Comparison of ENCODE assay signal across 29 cellular contexts in the genomic region with DNA sequence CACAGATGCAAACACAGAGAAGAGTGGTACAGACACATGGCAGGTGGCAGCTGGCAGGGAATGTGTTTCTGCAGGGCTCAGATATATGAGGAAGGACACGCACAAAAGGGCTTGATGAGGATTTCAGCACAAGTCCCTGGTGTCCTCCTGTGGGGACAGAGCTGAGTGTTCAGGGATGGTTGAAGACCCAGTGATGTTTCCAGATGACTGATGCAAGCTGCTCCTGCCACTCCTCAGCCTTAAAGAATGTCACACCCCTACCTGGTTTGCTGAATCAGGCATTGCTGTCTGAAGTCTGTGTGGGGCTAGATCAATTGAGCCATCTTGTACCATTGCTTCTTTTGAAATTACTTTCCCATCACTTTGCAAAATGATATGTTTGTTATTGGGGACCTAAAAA. TPM values are rescaled to one million over a fixed set of nuclear protein-coding genes. Genes with fewer than 3 reads are reported as not detected.
"Had no signal": no experiment of that assay in that cellular context is flagged by ENCODE, and none has a peak within 500 bp of the region (broad histone marks: within the 10 kb centered on the region; RNA-seq: fewer than 3 reads in every experiment).

No MANE protein-coding gene starts in this region.

- ATAC-seq: activated CD4-positive, alpha-beta T cell treated with anti-CD3 and anti-CD28 coated beads for 36 hours; activated CD8-positive, alpha-beta T cell treated with anti-CD3 and anti-CD28 coated beads for 36 hours; activated naive CD4-positive, alpha-beta T cell treated with anti-CD3 and anti-CD28 coated beads, Interleukin-2, amount 50 U/mL, for 72 hours; activated T-cell treated with anti-CD3 and anti-CD28 coated beads, Interleukin-2, amount 50 U/mL, for 4 hours; gastroesophageal sphincter; heart right ventricle; T-helper 17 cell had no signal

- DNase-seq: activated CD4-positive, alpha-beta T cell treated with anti-CD3 and anti-CD28 coated beads for 36 hours; activated CD4-positive, alpha-beta T cell treated with anti-CD3 and anti-CD28 coated beads, Interleukin-2, amount 50 U/mL, for 1 hour; activated CD4-positive, alpha-beta T cell treated with anti-CD3 and anti-CD28 coated beads, Interleukin-2, amount 50 U/mL, for 48 hours; activated CD4-positive, CD25-positive, alpha-beta regulatory T cell; activated CD4-positive, CD25-positive, alpha-beta regulatory T cell treated with anti-CD3 and anti-CD28 coated beads, Interleukin-2, amount 50 U/mL, for 72 hours; activated CD8-positive, alpha-beta memory T cell treated with anti-CD3 and anti-CD28 coated beads for 24 hours; activated CD8-positive, alpha-beta T cell treated with anti-CD3 and anti-CD28 coated beads for 36 hours; activated effector memory CD4-positive, alpha-beta T cell treated with anti-CD3 and anti-CD28 coated beads, Interleukin-2, amount 50 U/mL, for 16 hours; activated naive CD4-positive, alpha-beta T cell treated with anti-CD3 and anti-CD28 coated beads, Interleukin-2, amount 10 ng/mL, durations not matched to agents 7 days and 5 days; activated naive CD8-positive, alpha-beta T cell treated with anti-CD3 and anti-CD28 coated beads, Interleukin-2, amount 10 ng/mL, durations not matched to agents 7 days and 5 days; activated T-cell treated with anti-CD3 and anti-CD28 coated beads, Interleukin-2, amount 50 U/mL, for 4 hours; dorsolateral prefrontal cortex; effector memory CD4-positive, alpha-beta T cell; esophagus squamous epithelium; foreskin melanocyte; heart right ventricle; T-helper 1 cell; T-helper 17 cell had no signal

- H3K4me3 Mint-ChIP-seq: activated CD4-positive, alpha-beta T cell treated with anti-CD3 and anti-CD28 coated beads for 36 hours; activated CD8-positive, alpha-beta T cell treated with anti-CD3 and anti-CD28 coated beads for 36 hours; activated naive CD4-positive, alpha-beta T cell treated with anti-CD3 and anti-CD28 coated beads, Interleukin-2, amount 10 ng/mL, durations not matched to agents 7 days and 5 days; activated naive CD8-positive, alpha-beta T cell treated with anti-CD3 and anti-CD28 coated beads, Interleukin-2, amount 10 ng/mL, durations not matched to agents 7 days and 5 days; activated T-cell treated with anti-CD3 and anti-CD28 coated beads, Interleukin-2, amount 50 U/mL, for 4 hours; activated T-helper 1 cell treated with anti-CD3 and anti-CD28 coated beads, Interleukin-12 subunit alpha, Interleukin-12 subunit beta, Interleukin-2, Interleukin-4 antibody, amounts not matched to agents 30 ng/mL and 10 ng/mL and 1 ng/mL, durations not matched to agents 14 hours and 24 hours and 36 hours; brain; central memory CD8-positive, alpha-beta T cell; dendritic cell treated with granulocyte-macrophage colony-stimulating factor and Interleukin-4, amounts not matched to agents 40 ng/mL and 50 ng/mL, for 4 days; T-helper 17 cell had no signal

- H3K36me3 ChIP-seq: breast epithelium had no signal

- H3K4me1 Mint-ChIP-seq: activated CD4-positive, alpha-beta T cell treated with anti-CD3 and anti-CD28 coated beads for 36 hours; activated naive CD4-positive, alpha-beta T cell treated with anti-CD3 and anti-CD28 coated beads, Interleukin-2, amount 10 ng/mL, durations not matched to agents 7 days and 5 days; central memory CD8-positive, alpha-beta T cell had no signal

- H3K27me3 ChIP-seq: ascending aorta, breast epithelium, dorsolateral prefrontal cortex, esophagus squamous epithelium, gastroesophageal sphincter, heart right ventricle, hepatocyte had no signal

- H3K27ac Mint-ChIP-seq: activated CD4-positive, alpha-beta T cell treated with anti-CD3 and anti-CD28 coated beads for 36 hours; activated CD8-positive, alpha-beta T cell treated with anti-CD3 and anti-CD28 coated beads for 36 hours; activated naive CD4-positive, alpha-beta T cell treated with anti-CD3 and anti-CD28 coated beads, Interleukin-2, amount 10 ng/mL, durations not matched to agents 7 days and 5 days; activated naive CD4-positive, alpha-beta T cell treated with anti-CD3 and anti-CD28 coated beads, Interleukin-2, amount 50 U/mL, for 72 hours; activated naive CD8-positive, alpha-beta T cell treated with anti-CD3 and anti-CD28 coated beads, Interleukin-2, amount 10 ng/mL, durations not matched to agents 7 days and 5 days; activated T-helper 1 cell treated with anti-CD3 and anti-CD28 coated beads, Interleukin-12 subunit alpha, Interleukin-12 subunit beta, Interleukin-2, Interleukin-4 antibody, amounts not matched to agents 30 ng/mL and 10 ng/mL and 1 ng/mL, durations not matched to agents 14 hours and 24 hours and 36 hours; activated T-helper 2 cell treated with anti-CD3 and anti-CD28 coated beads, Interferon-gamma antibody, Interleukin-2, Interleukin-4, amounts not matched to agents 10 μg/mL and 5 μg/mL and 100 μg/mL, durations not matched to agents 14 hours and 24 hours and 36 hours; brain; dendritic cell treated with granulocyte-macrophage colony-stimulating factor and Interleukin-4, amounts not matched to agents 40 ng/mL and 50 ng/mL, for 4 days; T-helper 17 cell had no signal

- H3K9me3 Mint-ChIP-seq: activated CD8-positive, alpha-beta T cell treated with anti-CD3 and anti-CD28 coated beads for 36 hours; activated naive CD4-positive, alpha-beta T cell treated with anti-CD3 and anti-CD28 coated beads, Interleukin-2, amount 10 ng/mL, durations not matched to agents 7 days and 5 days; activated naive CD4-positive, alpha-beta T cell treated with anti-CD3 and anti-CD28 coated beads, Interleukin-2, amount 50 U/mL, for 72 hours; activated naive CD8-positive, alpha-beta T cell treated with anti-CD3 and anti-CD28 coated beads, Interleukin-2, amount 10 ng/mL, durations not matched to agents 7 days and 5 days; activated T-cell treated with anti-CD3 and anti-CD28 coated beads, Interleukin-2, amount 50 U/mL, for 4 hours; activated T-helper 1 cell treated with anti-CD3 and anti-CD28 coated beads, Interleukin-12 subunit alpha, Interleukin-12 subunit beta, Interleukin-2, Interleukin-4 antibody, amounts not matched to agents 30 ng/mL and 10 ng/mL and 1 ng/mL, durations not matched to agents 14 hours and 24 hours and 36 hours; activated T-helper 2 cell treated with anti-CD3 and anti-CD28 coated beads, Interferon-gamma antibody, Interleukin-2, Interleukin-4, amounts not matched to agents 10 μg/mL and 5 μg/mL and 100 μg/mL, durations not matched to agents 14 hours and 24 hours and 36 hours; central memory CD8-positive, alpha-beta T cell; dendritic cell treated with granulocyte-macrophage colony-stimulating factor and Interleukin-4, amounts not matched to agents 40 ng/mL and 50 ng/mL, for 4 days had no signal

- H3K4me3 ChIP-seq: ascending aorta, breast epithelium, coronary artery, dorsolateral prefrontal cortex, esophagus squamous epithelium, gastroesophageal sphincter, heart right ventricle, hepatocyte had no signal

- H3K36me3 Mint-ChIP-seq: activated naive CD4-positive, alpha-beta T cell treated with anti-CD3 and anti-CD28 coated beads, Interleukin-2, amount 10 ng/mL, durations not matched to agents 7 days and 5 days; activated naive CD4-positive, alpha-beta T cell treated with anti-CD3 and anti-CD28 coated beads, Interleukin-2, amount 50 U/mL, for 72 hours; activated naive CD8-positive, alpha-beta T cell treated with anti-CD3 and anti-CD28 coated beads, Interleukin-2, amount 10 ng/mL, durations not matched to agents 7 days and 5 days; brain had no signal

RNA-seq across cellular contexts. Expression of gene TNFAIP8L3, which starts 40.2 kb away (rescaled TPM):
- total RNA-seq: activated CD4-positive, alpha-beta T cell treated with anti-CD3 and anti-CD28 coated beads for 36 hours; T-helper 17 cell had no signal
